Comparison of ENCODE assay signal across 8 cellular contexts in the genomic region with DNA sequence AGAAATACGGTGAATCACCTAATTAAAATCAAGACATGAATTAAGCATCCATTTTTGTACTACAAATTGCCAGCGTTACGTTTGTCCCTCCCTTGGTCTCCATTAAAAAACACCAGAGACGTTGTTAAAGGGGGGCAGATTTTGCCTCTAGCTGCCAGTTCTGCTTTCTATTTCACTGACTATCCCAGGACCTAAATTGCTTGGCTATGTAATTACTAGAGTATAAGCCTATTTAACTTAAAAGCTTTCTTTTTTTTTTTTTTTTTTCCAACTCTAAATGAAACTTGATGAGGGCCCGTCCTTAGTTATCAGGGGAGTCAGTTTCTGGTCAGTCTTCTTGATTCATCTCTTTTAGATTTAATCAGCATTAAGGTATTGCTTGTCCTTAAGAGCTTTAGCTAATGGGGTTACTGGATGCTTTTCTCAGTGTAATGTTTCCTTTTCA. TPM values are rescaled to one million over a fixed set of nuclear protein-coding genes. Genes with fewer than 3 reads are reported as not detected.
DNase-seq lines count a peak whose midpoint lies in the region; ATAC-seq lines count a peak whose summit lies in the region.

No MANE protein-coding gene starts in this region.

- WGBS in mesodermal cell (ENCODE audit: insufficient coverage in 2 of 2), 2 experiments: 0% methylated on average over 1 of the region's 5 CpGs; no CpG with 5 or more reads in 1 of the 2 experiments

- H3K4me1 ChIP-seq in mesodermal cell (ENCODE audit: control insufficient read depth, insufficient read depth, low read length, poor library complexity, severe bottlenecking): peaks cover 19% of the 10 kb centered on the region

- ATAC-seq in GM18498 (IDR thresholded peaks at IDR 0.05; ENCODE audit: unreplicated experiment): no peak
- ATAC-seq in GM18870 (IDR thresholded peaks at IDR 0.05; ENCODE audit: unreplicated experiment): no peak

- peak overlapping the region; percentile 95 for H3K27ac ChIP-seq in mesodermal cell (ENCODE audit: low read depth, low read length, severe bottlenecking)

- peaks cover 14% of the 10 kb centered on the region for H3K36me3 ChIP-seq in mesodermal cell (ENCODE audit: control insufficient read depth, insufficient read depth, low read length)

- H3K9me3 ChIP-seq in mesodermal cell (ENCODE audit: control insufficient read depth, low read length): no peaks in the 10 kb centered on the region

- DNase-seq in NCI-H345 (lab: John Stamatoyannopoulos, UW) (peak; percentile 31), NCI-H345 treated with DMSO at 0.1 percent for 48 hours (lab: John Stamatoyannopoulos, UW; ENCODE audit: unreplicated experiment) (no peak), NOMO-1 treated with dmso at 0.1 percent for 144 hours (lab: John Stamatoyannopoulos, UW; ENCODE audit: unreplicated experiment) (peak; percentile 24), cerebellum (ENCODE audit: low spot score) (peak; percentile 10)
- DNase-seq in stimulated activated CD4-positive, alpha-beta T cell treated with anti-CD3 and anti-CD28 coated beads, Interleukin-4, amount 100 ng/mL, for 1 hour: no peak

- H3K4me3 ChIP-seq in mesodermal cell (ENCODE audit: extremely low read depth, insufficient read depth, low read length, poor library complexity, severe bottlenecking): peak overlapping the region; percentile 82

RNA-seq across cellular contexts. Expression of gene LMO4, which starts 1.1 kb away (rescaled TPM):
- total RNA-seq in cerebellum: 47.1 TPM
- polyA plus RNA-seq in mesodermal cell (2013, experiment 1 of 2): 81.6 TPM
- 72.1 TPM for polyA plus RNA-seq in mesodermal cell (2013, experiment 2 of 2)

Comparison
In these comparisons a context has a peak if more than half of its experiments do, and no peak if none do; other contexts are left out.
1. DNase-seq: peak in NCI-H345 (single experiment), NOMO-1 treated with dmso at 0.1 percent for 144 hours (single experiment) and cerebellum (single experiment); none in NCI-H345 treated with DMSO at 0.1 percent for 48 hours (single experiment) and stimulated activated CD4-positive, alpha-beta T cell treated with anti-CD3 and anti-CD28 coated beads, Interleukin-4, amount 100 ng/mL, for 1 hour (single experiment).